In the genomic region with DNA sequence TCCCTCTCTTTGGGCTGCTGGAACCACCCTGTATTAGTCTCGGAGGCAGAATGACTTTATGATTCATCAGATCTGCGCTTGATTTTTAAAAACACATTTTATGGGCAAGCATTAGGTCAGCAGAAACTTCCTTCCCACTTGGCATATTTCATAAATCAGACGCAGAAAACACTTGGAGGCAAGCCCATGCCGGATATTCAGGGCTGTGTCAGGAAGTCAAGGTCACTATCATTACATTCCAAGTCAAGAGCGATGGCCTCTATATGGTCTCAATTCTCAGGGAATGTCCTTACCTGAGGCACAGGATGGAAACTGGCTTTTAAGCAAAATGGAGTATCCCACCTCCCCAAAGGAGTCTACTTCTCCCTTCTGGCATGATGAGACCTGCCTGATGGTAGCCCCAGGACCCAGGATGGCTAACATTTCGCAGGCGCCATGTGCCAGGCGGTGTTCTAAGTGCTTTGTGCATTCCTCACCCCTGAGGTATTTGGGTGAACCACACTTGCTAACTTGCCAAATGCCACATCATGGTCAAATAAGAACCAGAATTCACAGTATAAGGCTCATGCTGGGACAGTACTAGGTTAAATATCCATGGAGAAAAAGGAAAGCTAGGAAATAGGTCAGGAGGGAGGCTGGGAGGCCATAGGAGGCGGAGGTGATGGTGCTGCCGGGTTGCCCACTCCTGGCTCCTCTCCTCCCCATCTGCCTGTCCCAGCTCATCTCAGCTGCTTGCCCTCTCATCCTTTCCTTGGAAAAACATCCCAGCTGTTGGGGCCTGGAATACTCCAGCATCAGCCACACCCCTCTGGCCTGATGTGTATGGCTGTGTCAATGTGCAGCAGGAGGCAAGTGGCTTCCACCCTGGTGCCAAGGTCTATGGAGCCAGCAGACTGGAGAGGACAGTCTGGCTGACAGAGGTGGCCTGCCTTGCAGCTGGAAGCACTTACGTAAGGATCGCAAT, we compare ENCODE assay signal across 9 cellular contexts. TPM values are rescaled to one million over a fixed set of nuclear protein-coding genes. Genes with fewer than 3 reads are reported as not detected.
DNase-seq lines count a peak whose midpoint lies in the region; ATAC-seq, FAIRE-seq and TF ChIP-seq lines count a peak whose summit lies in the region.
"Had no signal": no experiment of that assay in that cellular context is flagged by ENCODE, and none has a peak within 500 bp of the region (broad histone marks: within the 10 kb centered on the region; RNA-seq: fewer than 3 reads in every experiment).

No MANE protein-coding gene starts in this region.

- H3K27me3 ChIP-seq in SJSA1 (replicated peaks), result no peaks in the 10 kb centered on the region

- no peak for TF ChIP-seq POLR2A in H54 (IDR thresholded peaks at IDR 0.05; ENCODE audit: low read depth, low read length)

- H3K4me1 ChIP-seq in SJSA1 (replicated peaks), result peaks cover 27% of the 10 kb centered on the region

- H3K4me3 ChIP-seq in SJSA1 (no peak overlapping the region), skeletal muscle cell (ENCODE audit: low read depth, low read length) (no peak overlapping the region)

- no peaks in the 10 kb centered on the region for H3K36me3 ChIP-seq in SJSA1

- H3K27ac ChIP-seq in SJSA1, result peak overlapping the region; percentile 92

- peak; percentile 72 for FAIRE-seq in H54 (lab: Jason Lieb, UNC)
- FAIRE-seq: GM12892 had no signal

- ATAC-seq in HG03521 (IDR thresholded peaks at IDR 0.05; ENCODE audit: unreplicated experiment), result no peak

- peak; percentile 29 for DNase-seq in H54 (ENCODE audit: insufficient read length, low spot score)
- peak; percentile 80 to 81 for DNase-seq in SJSA1 (ENCODE audit: low read depth in 1 of 2, low spot score in 2 of 2)
- peak; percentile 82 for DNase-seq in fibroblast of the conjunctiva (ENCODE audit: low read depth)
- peak; percentile 84 for DNase-seq in skeletal muscle cell (ENCODE audit: low read depth)
- no peak for DNase-seq in hypothalamus (lab: John Stamatoyannopoulos, UW)
- DNase-seq in activated CD8-positive, alpha-beta memory T cell treated with anti-CD3 and anti-CD28 coated beads, Interleukin-2, amount 50 U/mL, for 4 hours, result no peak
- no peak for DNase-seq in activated T-cell treated with anti-CD3 and anti-CD28 coated beads, Interleukin-2, amount 50 U/mL, for 48 hours

- H3K9me3 ChIP-seq in SJSA1 (replicated peaks), result no peaks in the 10 kb centered on the region

RNA-seq across cellular contexts. Expression of a gene that starts 18.8 kb away (rescaled TPM):
- not detected in 2 replicates for total RNA-seq in SJSA1 (2014; rRNA removed; shearing (Covaris generic))

Comparison
In these comparisons a context has a peak if more than half of its experiments do, and no peak if none do; other contexts are left out.
1. DNase-seq: peak in H54 (single experiment), SJSA1 (2 of 2), fibroblast of the conjunctiva (single experiment) and skeletal muscle cell (single experiment); none in hypothalamus (0 of 51), activated CD8-positive, alpha-beta memory T cell treated with anti-CD3 and anti-CD28 coated beads, Interleukin-2, amount 50 U/mL, for 4 hours (single experiment) and activated T-cell treated with anti-CD3 and anti-CD28 coated beads, Interleukin-2, amount 50 U/mL, for 48 hours (0 of 2).